In genomic region chr20:63777614-63778013, GRCh38 we compare ENCODE assay signal across 1 cellular context.
A peak's percentile ranks its signal among the peaks of the same experiment; 100 is the strongest.
TF ChIP-seq lines count a peak whose summit lies in the region.

No MANE protein-coding gene starts in this region.

TF ChIP-seq in K562, 482 proteins besides CTCF, POLR2A, EP300 and RAD21:
- TF ChIP-seq POLR2H (tag; IDR thresholded peaks at IDR 0.05; ENCODE audit: low read depth) (no peak), ZNF146 (CRISPR knock-in tag; IDR thresholded peaks at IDR 0.05; ENCODE audit: unreplicated experiment) (peak; percentile 91), SMC3 (conservative IDR thresholded peaks at IDR 0.05; ENCODE audit: insufficient read depth, low read depth, low read length) (no peak), BCOR (IDR thresholded peaks at IDR 0.05) (0 out of 2 replicates have a peak, but pooled peaks have one; percentile 19)
TF ChIP-seq in K562: peak in this region for 2.
